1 cellular context compared by ENCODE assay signal in genomic region chr11:62430350-62430749, GRCh38.
TF ChIP-seq lines count a peak whose summit lies in the region.

No MANE protein-coding gene starts in this region.

TF ChIP-seq in A549, 52 proteins besides CTCF, POLR2A, EP300 and RAD21 (continued from another document):
- TF ChIP-seq BCL3 (IDR thresholded peaks at IDR 0.05) (no peak), JUNB (IDR thresholded peaks at IDR 0.05) (no peak), ZFP36 (IDR thresholded peaks at IDR 0.05; ENCODE audit: borderline replicate concordance, partially characterized antibody) (no peak), MYC (IDR thresholded peaks at IDR 0.05; ENCODE audit: borderline replicate concordance, low read length) (no peak), HOXA7 (CRISPR knock-in tag; IDR thresholded peaks at IDR 0.05) (no peak), NR3C1 (IDR thresholded peaks at IDR 0.05) (no peak)
